1 cellular context compared by ENCODE assay signal in the genomic region with DNA sequence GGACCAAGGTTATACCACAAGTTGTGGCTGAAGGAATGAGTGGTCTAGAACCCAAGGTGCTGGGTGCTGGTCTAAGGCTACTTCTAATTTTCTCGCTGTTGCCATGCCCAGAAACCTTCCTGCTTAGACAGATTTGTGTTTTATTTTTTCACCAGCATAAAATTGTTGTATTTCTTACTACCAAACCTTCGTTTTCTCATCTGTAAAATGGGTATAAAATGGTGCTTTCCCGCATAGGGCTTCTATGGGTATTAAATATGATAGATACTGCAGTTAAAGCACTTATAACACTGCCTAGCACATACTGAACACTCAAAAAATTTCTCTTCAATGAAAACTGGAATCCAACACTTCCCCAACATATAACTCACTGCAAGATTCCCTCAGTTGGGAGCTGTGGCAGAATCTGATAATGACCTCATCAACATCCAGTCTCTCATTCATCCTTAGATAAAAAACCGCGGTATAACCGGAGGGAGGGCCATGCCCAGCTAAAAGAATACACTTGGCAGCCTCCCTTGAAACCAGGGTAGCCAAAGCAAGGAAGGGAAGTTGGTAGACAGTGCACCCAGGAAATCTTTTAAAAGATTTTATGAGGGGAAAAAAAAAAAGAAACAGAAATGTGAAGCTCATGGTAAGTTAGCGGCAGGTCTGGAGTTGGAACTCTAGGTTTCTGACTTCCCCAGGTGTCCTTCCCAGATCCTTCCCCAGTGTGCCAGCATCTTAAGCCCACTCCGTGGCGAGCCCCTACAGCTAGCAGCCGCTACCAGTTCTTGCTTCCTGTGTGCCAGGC.
TF ChIP-seq lines count a peak whose summit lies in the region.

No MANE protein-coding gene starts in this region.

TF ChIP-seq in WTC11, 78 proteins besides CTCF, POLR2A, EP300 and RAD21 (continued from another document):
- TF ChIP-seq, protein P1, sequence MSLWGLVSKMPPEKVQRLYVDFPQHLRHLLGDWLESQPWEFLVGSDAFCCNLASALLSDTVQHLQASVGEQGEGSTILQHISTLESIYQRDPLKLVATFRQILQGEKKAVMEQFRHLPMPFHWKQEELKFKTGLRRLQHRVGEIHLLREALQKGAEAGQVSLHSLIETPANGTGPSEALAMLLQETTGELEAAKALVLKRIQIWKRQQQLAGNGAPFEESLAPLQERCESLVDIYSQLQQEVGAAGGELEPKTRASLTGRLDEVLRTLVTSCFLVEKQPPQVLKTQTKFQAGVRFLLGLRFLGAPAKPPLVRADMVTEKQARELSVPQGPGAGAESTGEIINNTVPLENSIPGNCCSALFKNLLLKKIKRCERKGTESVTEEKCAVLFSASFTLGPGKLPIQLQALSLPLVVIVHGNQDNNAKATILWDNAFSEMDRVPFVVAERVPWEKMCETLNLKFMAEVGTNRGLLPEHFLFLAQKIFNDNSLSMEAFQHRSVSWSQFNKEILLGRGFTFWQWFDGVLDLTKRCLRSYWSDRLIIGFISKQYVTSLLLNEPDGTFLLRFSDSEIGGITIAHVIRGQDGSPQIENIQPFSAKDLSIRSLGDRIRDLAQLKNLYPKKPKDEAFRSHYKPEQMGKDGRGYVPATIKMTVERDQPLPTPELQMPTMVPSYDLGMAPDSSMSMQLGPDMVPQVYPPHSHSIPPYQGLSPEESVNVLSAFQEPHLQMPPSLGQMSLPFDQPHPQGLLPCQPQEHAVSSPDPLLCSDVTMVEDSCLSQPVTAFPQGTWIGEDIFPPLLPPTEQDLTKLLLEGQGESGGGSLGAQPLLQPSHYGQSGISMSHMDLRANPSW (CRISPR knock-in tag; conservative IDR thresholded peaks at IDR 0.05; ENCODE audit: low read depth), result no peak
- TF ChIP-seq JUN (CRISPR knock-in tag; IDR thresholded peaks at IDR 0.05), result no peak
- TF ChIP-seq, protein P2, sequence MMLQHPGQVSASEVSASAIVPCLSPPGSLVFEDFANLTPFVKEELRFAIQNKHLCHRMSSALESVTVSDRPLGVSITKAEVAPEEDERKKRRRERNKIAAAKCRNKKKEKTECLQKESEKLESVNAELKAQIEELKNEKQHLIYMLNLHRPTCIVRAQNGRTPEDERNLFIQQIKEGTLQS (CRISPR knock-in tag; conservative IDR thresholded peaks at IDR 0.05), result no peak
